8 cellular contexts compared by ENCODE assay signal in genomic region chr7:134546903-134547737, GRCh38. TPM values are rescaled to one million over a fixed set of nuclear protein-coding genes. Genes with fewer than 3 reads are reported as not detected.
A peak's percentile ranks its signal among the peaks of the same experiment; 100 is the strongest.
DNase-seq lines count a peak whose midpoint lies in the region; ATAC-seq and FAIRE-seq lines count a peak whose summit lies in the region.

No MANE protein-coding gene starts in this region.

- peak; percentile 72 for FAIRE-seq in A204.1 (lab: Jason Lieb, UNC)

- ATAC-seq in GM18511 (IDR thresholded peaks at IDR 0.05; ENCODE audit: unreplicated experiment) (peak; percentile 47), HG03097 (IDR thresholded peaks at IDR 0.05; ENCODE audit: low FRiP score, unreplicated experiment) (peak; percentile 36)

- peak; percentile 78 for DNase-seq in NCI-H460 (ENCODE audit: extremely low read depth, low read depth)
- peak; percentile 64 to 67 for DNase-seq in activated CD4-positive, alpha-beta T cell treated with anti-CD3 and anti-CD28 coated beads, Interleukin-2, amount 50 U/mL, for 4 hours
- DNase-seq in effector CD8-positive, alpha-beta T cell (lab: John Stamatoyannopoulos, UW): peak; percentile 47
- DNase-seq in lung microvascular endothelial cell (ENCODE audit: low read depth in 2 of 2): peak; percentile 66 to 73
- peak; percentile 55 for DNase-seq in stimulated activated CD8-positive, alpha-beta memory T cell treated with anti-CD3 and anti-CD28 coated beads, Interleukin-12 subunit alpha, Interleukin-12 subunit beta, amount 100 ng/mL, for 1 hour (ENCODE audit: low read depth)

RNA-seq across cellular contexts. Expression of gene AKR1B15, which starts 1.8 kb away (rescaled TPM):
- 1.4 and 2.0 TPM in 2 replicates for total RNA-seq in NCI-H460 (2014; rRNA removed; shearing (Covaris generic))
- polyA plus RNA-seq in NCI-H460 (2014; cell fraction: nucleus; rRNA removed): 1.6 and 2.7 TPM in 2 replicates
- total RNA-seq in lung microvascular endothelial cell: not detected in 2 replicates

RNA-seq across cellular contexts. Expression of gene AKR1B10, which starts 19.8 kb away (rescaled TPM):
- total RNA-seq in NCI-H460 (2014; rRNA removed; shearing (Covaris generic)): 1,538 and 1,680 TPM in 2 replicates
- 853 and 1,007 TPM in 2 replicates for polyA plus RNA-seq in NCI-H460 (2014; cell fraction: nucleus; rRNA removed)
- not detected in 2 replicates for total RNA-seq in lung microvascular endothelial cell

Comparison
In these comparisons a context has a peak if more than half of its experiments do, and no peak if none do; other contexts are left out.
1. Peak in every context shown above with its lines: DNase-seq and ATAC-seq.
2. RNA of gene AKR1B10, which starts 19.8 kb away (total RNA-seq): 1,538 to 1,680 TPM in NCI-H460; not detected in lung microvascular endothelial cell; every median in the first group is over 1,000 times any median in the second.